ENCODE assay signal across 17 cellular contexts in genomic region chr13:41707192-41707858, GRCh38.
DNase-seq lines count a peak whose midpoint lies in the region; ATAC-seq, FAIRE-seq and TF ChIP-seq lines count a peak whose summit lies in the region.
"Had no signal": no experiment of that assay in that cellular context is flagged by ENCODE, and none has a peak within 500 bp of the region (broad histone marks: within the 10 kb centered on the region; RNA-seq: fewer than 3 reads in every experiment).

No MANE protein-coding gene starts in this region.

- H4K20me1 ChIP-seq in HepG2 (ENCODE audit: insufficient read depth, low read length), result no peaks in the 10 kb centered on the region

- no peaks in the 10 kb centered on the region for H3K27me3 ChIP-seq in liver (ENCODE audit: control insufficient read depth in 4 of 4, insufficient read depth in 4 of 4, low read length in 3 of 4)
- no peaks in the 10 kb centered on the region for H3K27me3 ChIP-seq in HepG2 (ENCODE audit: control insufficient read depth in 1 of 2, insufficient read depth in 2 of 2, low read length in 2 of 2)
- no peaks in the 10 kb centered on the region for H3K27me3 ChIP-seq in pancreas
- no peaks in the 10 kb centered on the region for H3K27me3 ChIP-seq in aorta (ENCODE audit: control insufficient read depth in 1 of 2, insufficient read depth in 2 of 2, low read length in 1 of 2)
- no peaks in the 10 kb centered on the region for H3K27me3 ChIP-seq in colonic mucosa

- TF ChIP-seq POLR2A in HepG2 (IDR thresholded peaks at IDR 0.05; ENCODE audit: insufficient read depth in 1 of 2, low read depth in 2 of 2, low read length in 2 of 2), result no peak

- POLR2A ChIA-PET in HepG2 (lab: Yijun Ruan, JAX), result no interaction called here

- H2AFZ ChIP-seq in HepG2 (ENCODE audit: low read length), result no peak overlapping the region

- ATAC-seq in HepG2 (no peak), pancreas (peak; percentile 64 to 75 (median 68)), aorta (ENCODE audit: low FRiP score) (peak; percentile 71)
- ATAC-seq: activated CD4-positive, alpha-beta T cell treated with anti-CD3 and anti-CD28 coated beads for 36 hours; K562 had no signal

- in situ Hi-C loops in HepG2 (cut with HindIII; ENCODE audit: extremely low pct_ligation_motif_present, low pct_unique_long_range_greater_than_20kb), result no loop called here

- intact Hi-C loops in HepG2 (cut with micrococcal nuclease; ENCODE audit: unreplicated experiment) (no loop called here), pancreas (cut with DNase I) (no loop called here), aorta (cut with DNase I) (loop anchor here in 1 of 2 donors (10.0 kb wide), 1 partner anchor 117 kb away; no protein-coding TSS in a partner anchor), colonic mucosa (cut with DNase I) (no loop called here)

- no peaks in the 10 kb centered on the region for H3K9me3 ChIP-seq in liver (ENCODE audit: control insufficient read depth in 4 of 4, low read length in 3 of 4)
- no peaks in the 10 kb centered on the region for H3K9me3 ChIP-seq in HepG2 (ENCODE audit: low read length)
- no peaks in the 10 kb centered on the region for H3K9me3 ChIP-seq in pancreas
- H3K9me3 ChIP-seq in aorta (ENCODE audit: control insufficient read depth, low read length), result no peaks in the 10 kb centered on the region
- H3K9me3 ChIP-seq in colonic mucosa, result no peaks in the 10 kb centered on the region
- H3K9me3 ChIP-seq: HAP-1 had no signal

- H3K36me3 ChIP-seq in liver (ENCODE audit: control insufficient read depth in 4 of 4, insufficient read depth in 3 of 4, low read depth in 1 of 4, low read length in 3 of 4) (no peaks in the 10 kb centered on the region), HepG2 (replicated peaks in 1 of 2; ENCODE audit: control insufficient read depth in 1 of 2, insufficient read depth in 2 of 2, low read length in 2 of 2) (0 out of 5 replicates have a peak, but pooled peaks cover 0 to 4% of the 10 kb centered on the region in 2 experiments), pancreas (no peaks in the 10 kb centered on the region), aorta (ENCODE audit: control insufficient read depth in 1 of 2, insufficient read depth in 2 of 2, low read length in 1 of 2) (no peaks in the 10 kb centered on the region), colonic mucosa (no peaks in the 10 kb centered on the region)
- H3K36me3 ChIP-seq: HAP-1 had no signal

- CTCF ChIA-PET in HepG2 (lab: Yijun Ruan, JAX; ENCODE audit: low intra/inter-chr PET ratio, low total read pairs), result no interaction called here

- H3K4me2 ChIP-seq in HepG2 (ENCODE audit: low read depth, low read length), result no peak overlapping the region

- no peak for FAIRE-seq in HepG2 (lab: Jason Lieb, UNC)
- no peak for FAIRE-seq in pancreas (lab: Jason Lieb, UNC)
- FAIRE-seq: A204.1, K562 had no signal

- 35% methylated on average over 1 of the region's 1 CpG for WGBS in liver
- WGBS in HepG2 (ENCODE audit: low lambda C conversion rate), result 94% methylated on average over 1 of the region's 1 CpG
- WGBS in pancreas, 2 donors, result 29% methylated on average over 1 of the region's 1 CpG
- WGBS in aorta, 2 donors, result 0 to 8% methylated on average over 1 of the region's 1 CpG

- DNase-seq in HepG2 (ENCODE audit: low spot score) (no peak), fibroblast of the conjunctiva (ENCODE audit: low read depth) (peak; percentile 21), pancreas (no peak), aorta (no peak), colonic mucosa (no peak), GM19240 (ENCODE audit: insufficient read length, low spot score) (no peak), NCI-H187 treated with DMSO at 0.1 percent for 48 hours (lab: John Stamatoyannopoulos, UW) (no peak)
- DNase-seq: activated CD4-positive, alpha-beta T cell treated with anti-CD3 and anti-CD28 coated beads for 36 hours; activated gamma-delta T cell; CD4-positive, alpha-beta T cell; DMS79 treated with DMSO at 0.1 percent for 48 hours; kidney glomerular epithelial cell; MV-4-11 had no signal

- BruUV-seq in HepG2 (replicated peaks; lab: Mats Ljungman, UMichigan), result no TSS peak

- peak overlapping the region; percentile 48 to 56 for H3K27ac ChIP-seq in liver (ENCODE audit: low read depth in 1 of 2, low read length in 2 of 2)
- no peak overlapping the region for H3K27ac ChIP-seq in HepG2 (ENCODE audit: extremely low read length, insufficient read depth, low read length)
- H3K27ac ChIP-seq in pancreas, result peak overlapping the region in 2 of 4 donors; percentile 34 to 68
- H3K27ac ChIP-seq in aorta (ENCODE audit: low read depth in 1 of 2, low read length in 2 of 2), result peak overlapping the region; percentile 57 to 90
- H3K27ac ChIP-seq in colonic mucosa, result no peak overlapping the region

- H3K4me1 ChIP-seq in liver (ENCODE audit: control insufficient read depth in 4 of 4, insufficient read depth in 4 of 4, low read length in 3 of 4) (peaks cover 2 to 6% (median 4%) of the 10 kb centered on the region in 4 donors), HepG2 (ENCODE audit: insufficient read depth, low read length) (peaks cover 7% of the 10 kb centered on the region; the same call in 1 of the 2 replicates), pancreas (peaks cover 0 to 9% (median 5%) of the 10 kb centered on the region in 3 donors), aorta (ENCODE audit: control insufficient read depth in 1 of 2, insufficient read depth in 2 of 2, low read length in 2 of 2) (peaks cover under 1 to 5% of the 10 kb centered on the region in 2 donors), colonic mucosa (no peaks in the 10 kb centered on the region)

- no peaks in the 10 kb centered on the region for H3K79me2 ChIP-seq in HepG2 (ENCODE audit: insufficient read depth, low read length)

- TF ChIP-seq RAD21 in liver (IDR thresholded peaks at IDR 0.05), result no peak
- TF ChIP-seq RAD21 in HepG2 (CRISPR knock-in tag; IDR thresholded peaks at IDR 0.05), result no peak

- H3K4me3 ChIP-seq in liver (ENCODE audit: low read depth in 1 of 3, low read length in 3 of 3), result no peak overlapping the region
- no peak overlapping the region for H3K4me3 ChIP-seq in HepG2 (replicated peaks in 1 of 3; ENCODE audit: insufficient read depth in 1 of 3, low read depth in 2 of 3, low read length in 3 of 3)
- H3K4me3 ChIP-seq in pancreas, result no peak overlapping the region
- no peak overlapping the region for H3K4me3 ChIP-seq in aorta (ENCODE audit: low read length in 2 of 2)
- no peak overlapping the region for H3K4me3 ChIP-seq in colonic mucosa
- H3K4me3 ChIP-seq: HAP-1, K562 had no signal

- TF ChIP-seq EP300 in HepG2 (IDR thresholded peaks at IDR 0.05; ENCODE audit: low read depth in 2 of 2, low read length in 2 of 2) (no peak), HepG2 (CRISPR knock-in tag; IDR thresholded peaks at IDR 0.05; ENCODE audit: borderline replicate concordance) (no peak)

- no peak overlapping the region for H3K9ac ChIP-seq in liver (ENCODE audit: low read depth in 1 of 2, low read length in 2 of 2)
- H3K9ac ChIP-seq in HepG2 (ENCODE audit: insufficient read depth, low read depth, low read length), result no peak overlapping the region
- no peak overlapping the region for H3K9ac ChIP-seq in colonic mucosa (ENCODE audit: low read depth in 2 of 2, low read length in 2 of 2)

- TF ChIP-seq CTCF in liver (IDR thresholded peaks at IDR 0.05; ENCODE audit: low read depth, low read length, missing input control) (no peak), HepG2 (CRISPR knock-in tag; IDR thresholded peaks at IDR 0.05) (no peak), pancreas (IDR thresholded peaks at IDR 0.05) (no peak), colonic mucosa (IDR thresholded peaks at IDR 0.05) (no peak)

TF ChIP-seq in liver, 16 proteins besides CTCF, POLR2A, EP300 and RAD21:
- TF ChIP-seq TAF1 (conservative IDR thresholded peaks at IDR 0.05) (no peak), GABPA (IDR thresholded peaks at IDR 0.05 in 1 of 2, conservative IDR thresholded peaks at IDR 0.05 in 1 of 2) (no peak)

TF ChIP-seq in HepG2, 621 proteins besides CTCF, POLR2A, EP300 and RAD21:
- TF ChIP-seq ZNF616 (CRISPR knock-in tag; IDR thresholded peaks at IDR 0.05; ENCODE audit: low read depth) (no peak), ZSCAN20 (CRISPR knock-in tag; IDR thresholded peaks at IDR 0.05; ENCODE audit: borderline replicate concordance) (no peak)
TF ChIP-seq in HepG2: peak in this region for 0.

Comparison
In these comparisons a context has a peak if more than half of its experiments do, and no peak if none do; other contexts are left out.
1. H3K27ac ChIP-seq: peak in liver (2 of 2) and aorta (2 of 2); none in HepG2 (single experiment) and colonic mucosa (single experiment).